ENCODE assay signal across 11 cellular contexts in the genomic region with DNA sequence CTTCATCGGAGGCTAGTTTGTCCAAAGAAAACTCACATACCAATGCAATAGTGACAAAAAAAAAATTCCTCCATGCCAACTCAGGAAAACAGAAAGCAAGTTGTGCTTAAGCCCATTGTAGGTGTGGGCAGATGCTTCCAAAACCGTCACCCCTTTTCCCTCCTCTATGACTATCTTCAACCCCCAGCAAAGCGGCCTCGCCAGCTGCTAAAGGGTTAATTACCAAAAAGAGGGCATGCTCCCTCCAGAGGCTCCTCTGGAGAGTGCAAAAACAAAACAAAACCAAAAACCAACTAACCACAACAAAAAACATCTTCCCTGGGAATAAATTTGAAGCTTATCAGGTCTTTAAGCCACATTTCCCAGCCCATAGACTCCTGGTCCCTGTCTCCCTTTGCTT. TPM values are rescaled to one million over a fixed set of nuclear protein-coding genes. Genes with fewer than 3 reads are reported as not detected.
DNase-seq lines count a peak whose midpoint lies in the region; ATAC-seq, FAIRE-seq and TF ChIP-seq lines count a peak whose summit lies in the region.
"Had no signal": no experiment of that assay in that cellular context is flagged by ENCODE, and none has a peak within 500 bp of the region (broad histone marks: within the 10 kb centered on the region; RNA-seq: fewer than 3 reads in every experiment).

No MANE protein-coding gene starts in this region.

- no peak for FAIRE-seq in RCC 7860 (lab: Jason Lieb, UNC)

- in situ Hi-C loops in brain microvascular endothelial cell (cut with HindIII; ENCODE audit: low pct_ligation_motif_present, low sequenced_read_pairs), result no loop called here
- in situ Hi-C loops in ACHN (cut with HindIII; ENCODE audit: low pct_ligation_motif_present, low pct_unique_long_range_greater_than_20kb, low sequenced_read_pairs), result no loop called here

- no peak overlapping the region for H3K27ac ChIP-seq in brain microvascular endothelial cell
- H3K27ac ChIP-seq in tibial artery, result peak overlapping the region; percentile 95 to 97

- TF ChIP-seq CTCF in HFF-Myc (IDR thresholded peaks at IDR 0.05; ENCODE audit: low read depth, low read length, missing control alignments) (peak; percentile 37), brain microvascular endothelial cell (IDR thresholded peaks at IDR 0.05; ENCODE audit: low read depth, low read length, missing control alignments) (peak; percentile 51), kidney epithelial cell (IDR thresholded peaks at IDR 0.05; ENCODE audit: insufficient read depth, low read length, poor library complexity, severe bottlenecking) (peak; percentile 10), tibial artery (IDR thresholded peaks at IDR 0.05) (peak; percentile 27 to 43)

- peaks cover 0 to 45% (median 20%) of the 10 kb centered on the region in 4 donors for H3K4me1 ChIP-seq in tibial artery

- no peaks in the 10 kb centered on the region for H3K27me3 ChIP-seq in brain microvascular endothelial cell (replicated peaks)
- H3K27me3 ChIP-seq in kidney epithelial cell (ENCODE audit: control insufficient read depth, insufficient read depth, low read length), result peaks cover 5% of the 10 kb centered on the region
- no peaks in the 10 kb centered on the region for H3K27me3 ChIP-seq in tibial artery

- ATAC-seq in HG02642 (IDR thresholded peaks at IDR 0.05; ENCODE audit: poor library complexity, unreplicated experiment), result no peak

- intact Hi-C loops in tibial artery (cut with DNase I; ENCODE audit: low total_unique reads), result no loop called here

- no peaks in the 10 kb centered on the region for H3K9me3 ChIP-seq in tibial artery

- H3K36me3 ChIP-seq in brain microvascular endothelial cell (replicated peaks) (no peaks in the 10 kb centered on the region), kidney epithelial cell (ENCODE audit: control insufficient read depth, insufficient read depth, low read length) (no peaks in the 10 kb centered on the region), tibial artery (peaks cover 34 to 42% (median 37%) of the 10 kb centered on the region in 3 donors)

- peak overlapping the region; percentile 44; the same call in 1 of the 2 replicates for H3K4me3 ChIP-seq in HFF-Myc (replicated peaks; ENCODE audit: low read depth, low read length)
- H3K4me3 ChIP-seq in brain microvascular endothelial cell (ENCODE audit: low read depth, low read length), result no peak overlapping the region
- H3K4me3 ChIP-seq in kidney epithelial cell (ENCODE audit: low read depth, low read length), result no peak overlapping the region
- H3K4me3 ChIP-seq in tibial artery, result peak overlapping the region; percentile 83 to 92

- DNase-seq in HFF-Myc (ENCODE audit: extremely low read depth, low read depth), result no peak
- no peak for DNase-seq in brain microvascular endothelial cell
- no peak for DNase-seq in kidney epithelial cell (ENCODE audit: low read depth)
- no peak for DNase-seq in tibial artery
- no peak for DNase-seq in ACHN
- no peak for DNase-seq in NK-92 (lab: John Stamatoyannopoulos, UW; ENCODE audit: unreplicated experiment)
- DNase-seq in RCC 7860 (ENCODE audit: low spot score), result no peak
- DNase-seq: amygdala, NCI-H2081, T-helper 9 cell had no signal

RNA-seq across cellular contexts. Expression of a gene that starts 1.2 kb away (rescaled TPM):
- total RNA-seq in kidney epithelial cell, result under 0.01 and 0.07 TPM in 2 replicates

RNA-seq across cellular contexts. Expression of a gene that starts 10.1 kb away (rescaled TPM):
- total RNA-seq in kidney epithelial cell, result 41.2 and 47.2 TPM in 2 replicates

RNA-seq across cellular contexts. Expression of a gene that starts 37.3 kb away (rescaled TPM):
- 75.8 and 97.4 TPM in 2 replicates for total RNA-seq in kidney epithelial cell

RNA-seq across cellular contexts. Expression of a gene that starts 56.5 kb away (rescaled TPM):
- 22.6 and 30.0 TPM in 2 replicates for total RNA-seq in kidney epithelial cell

Comparison
In these comparisons a context has a peak if more than half of its experiments do, and no peak if none do; other contexts are left out.
1. H3K4me3 ChIP-seq: peak in HFF-Myc (single experiment) and tibial artery (2 of 2); none in brain microvascular endothelial cell (single experiment) and kidney epithelial cell (single experiment).
2. Peak in every context shown above with its lines, with median percentiles within 50 percentile points of each other: CTCF ChIP-seq.